ENCODE assay signal across 8 cellular contexts in genomic region chrX:131763674-131764073, GRCh38.
DNase-seq lines count a peak whose midpoint lies in the region; ATAC-seq and TF ChIP-seq lines count a peak whose summit lies in the region.

No MANE protein-coding gene starts in this region.

- peaks cover 21 to 39% (median 24%) of the 10 kb centered on the region in 11 experiments; a peak in 20 of 22 replicates for H3K9me3 ChIP-seq in BLaER1 treated with 17β-estradiol and CSF1 and Interleukin-3, amounts not matched to agents 10 nM and 100 nM (replicated peaks in 1 of 11)
- H3K9me3 ChIP-seq in Peyer's patch (no peaks in the 10 kb centered on the region), right cardiac atrium (ENCODE audit: control insufficient read depth, low read length) (no peaks in the 10 kb centered on the region)

- H3K9ac ChIP-seq in BLaER1 treated with 17β-estradiol and CSF1 and Interleukin-3, amounts not matched to agents 10 nM and 100 nM = peak overlapping the region in 9 of 11 experiments; percentile 50 to 73 (median 66); a peak in 17 of 22 replicates

- intact Hi-C loops in right cardiac atrium (cut with DNase I) = loop anchor here in 1 of 4 donors (10.0 kb wide), 1 partner anchor 51 kb away; no protein-coding TSS in a partner anchor

- peak in 2 of 6 experiments; percentile 33 to 79 for TF ChIP-seq CTCF in Peyer's patch (IDR thresholded peaks at IDR 0.05)

- peaks cover 23 to 92% (median 67%) of the 10 kb centered on the region in 11 experiments for H3K36me3 ChIP-seq in BLaER1 treated with 17β-estradiol and CSF1 and Interleukin-3, amounts not matched to agents 10 nM and 100 nM
- H3K36me3 ChIP-seq in Peyer's patch = no peaks in the 10 kb centered on the region

- H4K20me1 ChIP-seq in BLaER1 treated with 17β-estradiol and CSF1 and Interleukin-3, amounts not matched to agents 10 nM and 100 nM = no peaks in the 10 kb centered on the region

- WGBS in right cardiac atrium = 85% methylated on average over 10 of the region's 10 CpGs

- peaks cover 0 to 11% (median 4%) of the 10 kb centered on the region in 10 experiments; a peak in 6 of 20 replicates for H3K4me1 ChIP-seq in BLaER1 treated with 17β-estradiol and CSF1 and Interleukin-3, amounts not matched to agents 10 nM and 100 nM
- no peaks in the 10 kb centered on the region for H3K4me1 ChIP-seq in Peyer's patch
- H3K4me1 ChIP-seq in right cardiac atrium (ENCODE audit: control insufficient read depth, insufficient read depth, low read length) = no peaks in the 10 kb centered on the region

- TF ChIP-seq POLR2A in Peyer's patch (IDR thresholded peaks at IDR 0.05) = no peak

- peak overlapping the region; percentile 74 to 88 (median 79) for H3K4me2 ChIP-seq in BLaER1 treated with 17β-estradiol and CSF1 and Interleukin-3, amounts not matched to agents 10 nM and 100 nM

- DNase-seq in Peyer's patch (peak in 2 of 3 donors; percentile 83 to 94), right cardiac atrium (peak in 2 of 3 donors; percentile 69 to 76), iPS-NIHi7 (ENCODE audit: extremely low spot score) (no peak), COLO829 (ENCODE audit: low spot score) (no peak)

- ATAC-seq in GM19467 (IDR thresholded peaks at IDR 0.05; ENCODE audit: unreplicated experiment) (peak; percentile 70), right cardiac atrium (peak in 1 of 2 donors; percentile 96), GM18498 (IDR thresholded peaks at IDR 0.05; ENCODE audit: unreplicated experiment) (no peak), HG03139 (IDR thresholded peaks at IDR 0.05; ENCODE audit: unreplicated experiment) (no peak)

- H3K4me3 ChIP-seq in BLaER1 treated with 17β-estradiol and CSF1 and Interleukin-3, amounts not matched to agents 10 nM and 100 nM = peak overlapping the region; percentile 56 to 71 (median 62)
- H3K4me3 ChIP-seq in Peyer's patch (peak overlapping the region in 2 of 4 donors; percentile 36 to 48), right cardiac atrium (ENCODE audit: low read length) (no peak overlapping the region)

- H3K27me3 ChIP-seq in BLaER1 treated with 17β-estradiol and CSF1 and Interleukin-3, amounts not matched to agents 10 nM and 100 nM = no peaks in the 10 kb centered on the region; a peak in 1 of 22 replicates
- H3K27me3 ChIP-seq in Peyer's patch = no peaks in the 10 kb centered on the region
- no peaks in the 10 kb centered on the region for H3K27me3 ChIP-seq in right cardiac atrium (ENCODE audit: control insufficient read depth, insufficient read depth)

- H3K27ac ChIP-seq in BLaER1 treated with 17β-estradiol and CSF1 and Interleukin-3, amounts not matched to agents 10 nM and 100 nM = peak overlapping the region in 8 of 11 experiments; percentile 25 to 78 (median 72); a peak in 14 of 22 replicates
- H3K27ac ChIP-seq in Peyer's patch (peak overlapping the region in 1 of 4 donors; percentile 61), right cardiac atrium (ENCODE audit: low read length) (no peak overlapping the region)

Comparison
In these comparisons a context has a peak if more than half of its experiments do, and no peak if none do; other contexts are left out.
1. DNase-seq: peak in Peyer's patch (2 of 3) and right cardiac atrium (2 of 3); none in iPS-NIHi7 (single experiment) and COLO829 (single experiment).